Comparison of ENCODE assay signal across 11 cellular contexts in genomic region chr7:157160433-157160832, GRCh38. TPM values are rescaled to one million over a fixed set of nuclear protein-coding genes. Genes with fewer than 3 reads are reported as not detected.
DNase-seq lines count a peak whose midpoint lies in the region; ATAC-seq and TF ChIP-seq lines count a peak whose summit lies in the region.
"Had no signal": no experiment of that assay in that cellular context is flagged by ENCODE, and none has a peak within 500 bp of the region (broad histone marks: within the 10 kb centered on the region; RNA-seq: fewer than 3 reads in every experiment).

No MANE protein-coding gene starts in this region.

- TF ChIP-seq POLR2A in breast epithelium (IDR thresholded peaks at IDR 0.05) (no peak), right lobe of liver (IDR thresholded peaks at IDR 0.05) (no peak)

- H3K36me3 Mint-ChIP-seq in MCF 10A (ENCODE audit: insufficient read depth, unreplicated experiment) (peaks cover 15% of the 10 kb centered on the region), chondrocyte (ENCODE audit: low read depth) (peaks cover 5% of the 10 kb centered on the region)

- H3K9me2 ChIP-seq in hepatocyte (replicated peaks; ENCODE audit: insufficient read depth): no peaks in the 10 kb centered on the region

- CTCF ChIA-PET in MCF 10A (lab: Yijun Ruan, JAX): no interaction called here

- TF ChIP-seq CTCF in MCF 10A (IDR thresholded peaks at IDR 0.05; ENCODE audit: unreplicated experiment) (no peak), breast epithelium (IDR thresholded peaks at IDR 0.05) (no peak), chondrocyte (IDR thresholded peaks at IDR 0.05) (no peak), right lobe of liver (IDR thresholded peaks at IDR 0.05) (no peak), hepatocyte (IDR thresholded peaks at IDR 0.05; ENCODE audit: poor library complexity) (no peak)

- ATAC-seq in SK-N-SH treated with all-trans-retinoic acid at 6 μM for 48 hours (peak; percentile 18; the same call in 2 of the 3 replicates), right cardiac atrium (no peak), right lobe of liver (no peak)

- H3K27me3 Mint-ChIP-seq in MCF 10A (ENCODE audit: insufficient read depth, unreplicated experiment) (no peaks in the 10 kb centered on the region), chondrocyte (ENCODE audit: low read depth) (no peaks in the 10 kb centered on the region)
- H3K27me3 Mint-ChIP-seq: B cell had no signal

- 82% methylated on average over 1 of the region's 1 CpG for WGBS in right cardiac atrium
- 75% methylated on average over 1 of the region's 1 CpG for WGBS in right lobe of liver (ENCODE audit: insufficient coverage, low coverage, low lambda C conversion rate, missing lambda C conversion rate)
- WGBS in hepatocyte (ENCODE audit: low lambda C conversion rate, missing lambda C conversion rate): 73% methylated on average over 1 of the region's 1 CpG

- H3K4me2 ChIP-seq in hepatocyte: no peak overlapping the region
- H3K4me2 ChIP-seq: BLaER1 treated with 17β-estradiol and CSF1 and Interleukin-3, amounts not matched to agents 10 nM and 100 nM had no signal

- POLR2A ChIA-PET in MCF 10A (lab: Yijun Ruan, JAX): no interaction called here

- H3K4me1 Mint-ChIP-seq in MCF 10A (ENCODE audit: insufficient read depth, unreplicated experiment) (peaks cover 15% of the 10 kb centered on the region), chondrocyte (ENCODE audit: low read depth) (peaks cover 8% of the 10 kb centered on the region)

- H3K27ac ChIP-seq in breast epithelium: no peak overlapping the region
- H3K27ac ChIP-seq in right cardiac atrium (ENCODE audit: low read length): no peak overlapping the region
- H3K27ac ChIP-seq in right lobe of liver: no peak overlapping the region
- no peak overlapping the region for H3K27ac ChIP-seq in hepatocyte
- H3K27ac ChIP-seq: BLaER1 treated with 17β-estradiol and CSF1 and Interleukin-3, amounts not matched to agents 10 nM and 100 nM had no signal

- DNase-seq in MCF 10A (ENCODE audit: unreplicated experiment) (no peak), breast epithelium (ENCODE audit: low spot score in 2 of 2) (no peak), chondrocyte (ENCODE audit: low spot score) (no peak), right cardiac atrium (no peak), right lobe of liver (no peak), hepatocyte (ENCODE audit: low spot score) (no peak)
- DNase-seq: Caco-2, H9 had no signal

- peak overlapping the region; percentile 9 for H3K27ac Mint-ChIP-seq in MCF 10A (ENCODE audit: low read depth, unreplicated experiment)
- peak overlapping the region; percentile 61 for H3K27ac Mint-ChIP-seq in chondrocyte (ENCODE audit: unreplicated experiment)
- H3K27ac Mint-ChIP-seq: B cell, H9 had no signal

- intact Hi-C loops in MCF 10A (cut with micrococcal nuclease) (no loop called here), breast epithelium (cut with DNase I; ENCODE audit: low total_unique reads) (no loop called here), right cardiac atrium (cut with DNase I) (no loop called here), right lobe of liver (cut with DNase I) (no loop called here)

- H3K4me3 ChIP-seq in breast epithelium (no peak overlapping the region), right cardiac atrium (ENCODE audit: low read length) (no peak overlapping the region), right lobe of liver (no peak overlapping the region), hepatocyte (no peak overlapping the region)
- H3K4me3 ChIP-seq: BLaER1 treated with 17β-estradiol and CSF1 and Interleukin-3, amounts not matched to agents 10 nM and 100 nM had no signal

- no peaks in the 10 kb centered on the region for H3K9me3 Mint-ChIP-seq in MCF 10A (ENCODE audit: unreplicated experiment)
- no peaks in the 10 kb centered on the region for H3K9me3 Mint-ChIP-seq in chondrocyte (ENCODE audit: low read depth)
- H3K9me3 Mint-ChIP-seq: H9 had no signal

- H2AFZ ChIP-seq in hepatocyte: no peak overlapping the region

- H3K4me3 Mint-ChIP-seq in MCF 10A (ENCODE audit: unreplicated experiment) (no peak overlapping the region), chondrocyte (ENCODE audit: unreplicated experiment) (no peak overlapping the region)
- H3K4me3 Mint-ChIP-seq: B cell, H9 had no signal

- H3K4me1 ChIP-seq in breast epithelium (no peaks in the 10 kb centered on the region), right cardiac atrium (ENCODE audit: control insufficient read depth, insufficient read depth, low read length) (peaks cover 6% of the 10 kb centered on the region), right lobe of liver (no peaks in the 10 kb centered on the region), hepatocyte (ENCODE audit: insufficient read depth) (no peaks in the 10 kb centered on the region)
- H3K4me1 ChIP-seq: Caco-2 had no signal

- H3K27me3 ChIP-seq in breast epithelium (no peaks in the 10 kb centered on the region), right cardiac atrium (ENCODE audit: control insufficient read depth, insufficient read depth) (no peaks in the 10 kb centered on the region), right lobe of liver (no peaks in the 10 kb centered on the region), hepatocyte (no peaks in the 10 kb centered on the region)
- H3K27me3 ChIP-seq: BLaER1 treated with 17β-estradiol and CSF1 and Interleukin-3, amounts not matched to agents 10 nM and 100 nM had no signal

- H4K20me1 ChIP-seq in hepatocyte (ENCODE audit: insufficient read depth, poor library complexity, severe bottlenecking): peaks cover 61% of the 10 kb centered on the region

- no TSS peak for BruUV-seq in MCF 10A (replicated peaks; lab: Mats Ljungman, UMichigan)

- H3K9me3 ChIP-seq in breast epithelium (no peaks in the 10 kb centered on the region), right cardiac atrium (ENCODE audit: control insufficient read depth, low read length) (no peaks in the 10 kb centered on the region), right lobe of liver (no peaks in the 10 kb centered on the region), hepatocyte (ENCODE audit: low read depth) (no peaks in the 10 kb centered on the region)
- H3K9me3 ChIP-seq: Caco-2 had no signal

- H3K36me3 ChIP-seq in breast epithelium (no peaks in the 10 kb centered on the region), right lobe of liver (no peaks in the 10 kb centered on the region), hepatocyte (replicated peaks; ENCODE audit: insufficient read depth, low read depth) (no peaks in the 10 kb centered on the region)

- H3K79me2 ChIP-seq in hepatocyte: peaks cover 97% of the 10 kb centered on the region

TF ChIP-seq in SK-N-SH treated with all-trans-retinoic acid at 6 μM for 48 hours, 23 proteins besides CTCF, POLR2A, EP300 and RAD21:
- TF ChIP-seq TSHZ2 (CRISPR knock-in tag; IDR thresholded peaks at IDR 0.05) (peak; percentile 58; the same call in 1 of the 2 replicates), ZC3H10 (CRISPR knock-in tag; IDR thresholded peaks at IDR 0.05) (no peak)

RNA-seq across cellular contexts. Expression of gene UBE3C, which starts 21.7 kb away (rescaled TPM):
- 61.9 and 72.8 TPM in 2 replicates for total RNA-seq in MCF 10A (2022)
- 10 to 100 TPM; 63.0 to 96.4 (median 87.4) TPM for total RNA-seq in breast epithelium
- total RNA-seq in chondrocyte: 58.9 to 61.5 TPM (median 60.6 TPM) in 3 replicates
- 10 to 100 TPM; 47.4 to 59.7 (median 54.8) TPM for total RNA-seq in right cardiac atrium
- 22.0 TPM for polyA plus RNA-seq in right cardiac atrium
- total RNA-seq in right lobe of liver: 10 to 100 TPM; 28.3 to 48.1 (median 31.9) TPM
- 66.3 and 72.6 TPM in 2 replicates for total RNA-seq in hepatocyte
- polyA plus RNA-seq in hepatocyte: 19.4 and 24.6 TPM in 2 replicates
